1 cellular context compared by ENCODE assay signal in genomic region chr3:42012378-42012934, GRCh38.
TF ChIP-seq lines count a peak whose summit lies in the region.

No MANE protein-coding gene starts in this region.

TF ChIP-seq in SK-N-SH, 30 proteins besides CTCF, POLR2A, EP300 and RAD21 (continued from another document):
- TF ChIP-seq, protein P1, sequence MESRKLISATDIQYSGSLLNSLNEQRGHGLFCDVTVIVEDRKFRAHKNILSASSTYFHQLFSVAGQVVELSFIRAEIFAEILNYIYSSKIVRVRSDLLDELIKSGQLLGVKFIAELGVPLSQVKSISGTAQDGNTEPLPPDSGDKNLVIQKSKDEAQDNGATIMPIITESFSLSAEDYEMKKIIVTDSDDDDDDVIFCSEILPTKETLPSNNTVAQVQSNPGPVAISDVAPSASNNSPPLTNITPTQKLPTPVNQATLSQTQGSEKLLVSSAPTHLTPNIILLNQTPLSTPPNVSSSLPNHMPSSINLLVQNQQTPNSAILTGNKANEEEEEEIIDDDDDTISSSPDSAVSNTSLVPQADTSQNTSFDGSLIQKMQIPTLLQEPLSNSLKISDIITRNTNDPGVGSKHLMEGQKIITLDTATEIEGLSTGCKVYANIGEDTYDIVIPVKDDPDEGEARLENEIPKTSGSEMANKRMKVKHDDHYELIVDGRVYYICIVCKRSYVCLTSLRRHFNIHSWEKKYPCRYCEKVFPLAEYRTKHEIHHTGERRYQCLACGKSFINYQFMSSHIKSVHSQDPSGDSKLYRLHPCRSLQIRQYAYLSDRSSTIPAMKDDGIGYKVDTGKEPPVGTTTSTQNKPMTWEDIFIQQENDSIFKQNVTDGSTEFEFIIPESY (IDR thresholded peaks at IDR 0.05; ENCODE audit: borderline replicate concordance, low read depth), result no peak
- TF ChIP-seq RFX5 (IDR thresholded peaks at IDR 0.05; ENCODE audit: low read length), result no peak
- TF ChIP-seq GABPA (IDR thresholded peaks at IDR 0.05; ENCODE audit: low read depth), result no peak
- TF ChIP-seq, protein P2, sequence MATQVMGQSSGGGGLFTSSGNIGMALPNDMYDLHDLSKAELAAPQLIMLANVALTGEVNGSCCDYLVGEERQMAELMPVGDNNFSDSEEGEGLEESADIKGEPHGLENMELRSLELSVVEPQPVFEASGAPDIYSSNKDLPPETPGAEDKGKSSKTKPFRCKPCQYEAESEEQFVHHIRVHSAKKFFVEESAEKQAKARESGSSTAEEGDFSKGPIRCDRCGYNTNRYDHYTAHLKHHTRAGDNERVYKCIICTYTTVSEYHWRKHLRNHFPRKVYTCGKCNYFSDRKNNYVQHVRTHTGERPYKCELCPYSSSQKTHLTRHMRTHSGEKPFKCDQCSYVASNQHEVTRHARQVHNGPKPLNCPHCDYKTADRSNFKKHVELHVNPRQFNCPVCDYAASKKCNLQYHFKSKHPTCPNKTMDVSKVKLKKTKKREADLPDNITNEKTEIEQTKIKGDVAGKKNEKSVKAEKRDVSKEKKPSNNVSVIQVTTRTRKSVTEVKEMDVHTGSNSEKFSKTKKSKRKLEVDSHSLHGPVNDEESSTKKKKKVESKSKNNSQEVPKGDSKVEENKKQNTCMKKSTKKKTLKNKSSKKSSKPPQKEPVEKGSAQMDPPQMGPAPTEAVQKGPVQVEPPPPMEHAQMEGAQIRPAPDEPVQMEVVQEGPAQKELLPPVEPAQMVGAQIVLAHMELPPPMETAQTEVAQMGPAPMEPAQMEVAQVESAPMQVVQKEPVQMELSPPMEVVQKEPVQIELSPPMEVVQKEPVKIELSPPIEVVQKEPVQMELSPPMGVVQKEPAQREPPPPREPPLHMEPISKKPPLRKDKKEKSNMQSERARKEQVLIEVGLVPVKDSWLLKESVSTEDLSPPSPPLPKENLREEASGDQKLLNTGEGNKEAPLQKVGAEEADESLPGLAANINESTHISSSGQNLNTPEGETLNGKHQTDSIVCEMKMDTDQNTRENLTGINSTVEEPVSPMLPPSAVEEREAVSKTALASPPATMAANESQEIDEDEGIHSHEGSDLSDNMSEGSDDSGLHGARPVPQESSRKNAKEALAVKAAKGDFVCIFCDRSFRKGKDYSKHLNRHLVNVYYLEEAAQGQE (IDR thresholded peaks at IDR 0.05; ENCODE audit: low read depth, low read length), result no peak
- TF ChIP-seq TEAD4 (IDR thresholded peaks at IDR 0.05; ENCODE audit: borderline replicate concordance, insufficient read depth), result no peak
- no peak for TF ChIP-seq NRF1 (IDR thresholded peaks at IDR 0.05; ENCODE audit: low read depth, low read length)
- TF ChIP-seq ELF1 (IDR thresholded peaks at IDR 0.05), result no peak
- TF ChIP-seq GATA2 (CRISPR knock-in tag; IDR thresholded peaks at IDR 0.05), result no peak
- no peak for TF ChIP-seq USF2 (IDR thresholded peaks at IDR 0.05; ENCODE audit: borderline replicate concordance, low read depth, low read length)
- TF ChIP-seq SMC3 (IDR thresholded peaks at IDR 0.05; ENCODE audit: low read depth, low read length), result no peak
- no peak for TF ChIP-seq MAX (IDR thresholded peaks at IDR 0.05; ENCODE audit: low read depth)
- no peak for TF ChIP-seq MEF2A (IDR thresholded peaks at IDR 0.05; ENCODE audit: borderline replicate concordance, low read depth)
- TF ChIP-seq SIN3A (IDR thresholded peaks at IDR 0.05; ENCODE audit: borderline replicate concordance, low read depth, low read length), result no peak
